Comparison of ENCODE assay signal across 9 cellular contexts in the genomic region with DNA sequence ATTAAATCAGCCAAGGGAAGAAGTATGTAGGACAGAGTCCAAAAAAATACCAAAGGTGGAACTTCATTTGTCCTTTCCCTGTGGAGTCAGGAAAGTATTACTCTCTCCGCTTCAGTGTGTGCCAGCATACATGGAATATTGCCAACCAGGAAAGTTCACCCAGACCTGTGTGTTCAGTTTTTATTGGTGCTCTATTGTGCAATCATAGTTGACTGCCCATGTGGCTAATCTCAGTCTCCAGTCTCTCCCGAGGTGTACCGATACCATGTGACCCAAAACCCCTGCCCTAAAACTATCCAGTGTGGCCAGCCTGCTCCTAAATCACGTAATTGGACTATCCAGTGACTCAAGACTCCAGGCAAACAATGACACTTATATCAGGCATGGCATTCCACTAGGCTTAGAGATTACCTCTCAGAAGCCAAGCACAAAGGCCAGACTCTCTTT. TPM values are rescaled to one million over a fixed set of nuclear protein-coding genes. Genes with fewer than 3 reads are reported as not detected.
DNase-seq lines count a peak whose midpoint lies in the region; TF ChIP-seq lines count a peak whose summit lies in the region.
"Had no signal": no experiment of that assay in that cellular context is flagged by ENCODE, and none has a peak within 500 bp of the region (broad histone marks: within the 10 kb centered on the region; RNA-seq: fewer than 3 reads in every experiment).

No MANE protein-coding gene starts in this region.

- DNase-seq in T47D (ENCODE audit: low read depth in 1 of 2, low spot score in 1 of 2) (peak; percentile 20 to 99), kidney tubule cell (ENCODE audit: low spot score) (peak; percentile 100), type B pancreatic cell (ENCODE audit: extremely low spot score, unreplicated experiment) (no peak), superior temporal gyrus (ENCODE audit: extremely low spot score) (no peak), foreskin melanocyte (no peak), Karpas-422 (no peak)
- no peak for DNase-seq in activated naive CD4-positive, alpha-beta T cell treated with anti-CD3 and anti-CD28 coated beads, Interleukin-2, amount 10 ng/mL, durations not matched to agents 7 days and 5 days

- H2AFZ ChIP-seq in Karpas-422 (ENCODE audit: low read length): no peak overlapping the region

- H3K36me3 Mint-ChIP-seq in type B pancreatic cell: peaks cover 30% of the 10 kb centered on the region
- H3K36me3 Mint-ChIP-seq in activated naive CD4-positive, alpha-beta T cell treated with anti-CD3 and anti-CD28 coated beads, Interleukin-2, amount 10 ng/mL, durations not matched to agents 7 days and 5 days: peaks cover 60% of the 10 kb centered on the region

- no peaks in the 10 kb centered on the region for H3K27me3 Mint-ChIP-seq in type B pancreatic cell
- H3K27me3 Mint-ChIP-seq in activated naive CD4-positive, alpha-beta T cell treated with anti-CD3 and anti-CD28 coated beads, Interleukin-2, amount 10 ng/mL, durations not matched to agents 7 days and 5 days: no peaks in the 10 kb centered on the region

- in situ Hi-C loops in T47D (cut with HindIII; ENCODE audit: low pct_unique_long_range_greater_than_20kb, low sequenced_read_pairs): no loop called here

- H3K4me3 ChIP-seq in Karpas-422 (ENCODE audit: low read length): no peak overlapping the region

- CTCF ChIA-PET in activated naive CD4-positive, alpha-beta T cell treated with anti-CD3 and anti-CD28 coated beads, Interleukin-2, amount 10 ng/mL, durations not matched to agents 7 days and 5 days (lab: Charles Lee): interaction anchor here (2.0 kb wide), 1 partner anchor 8 kb away, joined by 6 read pairs; no protein-coding TSS in a partner anchor

- no peaks in the 10 kb centered on the region for H3K4me1 Mint-ChIP-seq in type B pancreatic cell (ENCODE audit: unreplicated experiment)
- no peaks in the 10 kb centered on the region for H3K4me1 Mint-ChIP-seq in activated naive CD4-positive, alpha-beta T cell treated with anti-CD3 and anti-CD28 coated beads, Interleukin-2, amount 10 ng/mL, durations not matched to agents 7 days and 5 days

- TF ChIP-seq EP300 in Ishikawa (IDR thresholded peaks at IDR 0.05; ENCODE audit: borderline replicate concordance): peak; percentile 91

- H3K4me2 ChIP-seq in Karpas-422 (ENCODE audit: low read depth, low read length, poor library complexity, severe bottlenecking): no peak overlapping the region
- H3K4me2 ChIP-seq: KMS-11 had no signal

- no peaks in the 10 kb centered on the region for H4K20me1 ChIP-seq in Karpas-422 (ENCODE audit: insufficient read depth, low read depth, low read length)

- H3K79me2 ChIP-seq in Karpas-422 (ENCODE audit: low read length): no peaks in the 10 kb centered on the region

- H3K27me3 ChIP-seq in Karpas-422 (ENCODE audit: low read length): no peaks in the 10 kb centered on the region

- no peaks in the 10 kb centered on the region for H3K9me2 ChIP-seq in Karpas-422 (replicated peaks; ENCODE audit: insufficient read depth, low read length)

- H3K4me3 Mint-ChIP-seq in type B pancreatic cell: no peak overlapping the region
- H3K4me3 Mint-ChIP-seq in activated naive CD4-positive, alpha-beta T cell treated with anti-CD3 and anti-CD28 coated beads, Interleukin-2, amount 10 ng/mL, durations not matched to agents 7 days and 5 days: no peak overlapping the region

- no peak overlapping the region for H3K9ac ChIP-seq in Karpas-422 (ENCODE audit: low read length)
- H3K9ac ChIP-seq: KMS-11 had no signal

- H3K36me3 ChIP-seq in Karpas-422 (ENCODE audit: insufficient read depth, low read length): peaks cover 53% of the 10 kb centered on the region

- peak overlapping the region; percentile 31 for H3K27ac Mint-ChIP-seq in type B pancreatic cell
- no peak overlapping the region for H3K27ac Mint-ChIP-seq in activated naive CD4-positive, alpha-beta T cell treated with anti-CD3 and anti-CD28 coated beads, Interleukin-2, amount 10 ng/mL, durations not matched to agents 7 days and 5 days

- no peaks in the 10 kb centered on the region for H3K9me3 ChIP-seq in Karpas-422 (ENCODE audit: low read length)

- no peak overlapping the region for H3K27ac ChIP-seq in Karpas-422 (ENCODE audit: low read length)
- H3K27ac ChIP-seq: KMS-11 had no signal

- no peaks in the 10 kb centered on the region for H3K4me1 ChIP-seq in Karpas-422 (ENCODE audit: low read length)

- TF ChIP-seq RAD21 in Ishikawa (IDR thresholded peaks at IDR 0.05; ENCODE audit: low read depth): no peak

- no peaks in the 10 kb centered on the region for H3K9me3 Mint-ChIP-seq in type B pancreatic cell
- no peaks in the 10 kb centered on the region for H3K9me3 Mint-ChIP-seq in activated naive CD4-positive, alpha-beta T cell treated with anti-CD3 and anti-CD28 coated beads, Interleukin-2, amount 10 ng/mL, durations not matched to agents 7 days and 5 days

- TF ChIP-seq CTCF in type B pancreatic cell (conservative IDR thresholded peaks at IDR 0.05): no peak

TF ChIP-seq in Ishikawa, 13 proteins besides CTCF, POLR2A, EP300 and RAD21:
- peak; percentile 74; the same call in 1 of the 2 replicates for TF ChIP-seq FOXM1 (IDR thresholded peaks at IDR 0.05; ENCODE audit: borderline replicate concordance, low read depth)
- peak; percentile 98 for TF ChIP-seq NFIC (IDR thresholded peaks at IDR 0.05)
- TF ChIP-seq, protein P1, sequence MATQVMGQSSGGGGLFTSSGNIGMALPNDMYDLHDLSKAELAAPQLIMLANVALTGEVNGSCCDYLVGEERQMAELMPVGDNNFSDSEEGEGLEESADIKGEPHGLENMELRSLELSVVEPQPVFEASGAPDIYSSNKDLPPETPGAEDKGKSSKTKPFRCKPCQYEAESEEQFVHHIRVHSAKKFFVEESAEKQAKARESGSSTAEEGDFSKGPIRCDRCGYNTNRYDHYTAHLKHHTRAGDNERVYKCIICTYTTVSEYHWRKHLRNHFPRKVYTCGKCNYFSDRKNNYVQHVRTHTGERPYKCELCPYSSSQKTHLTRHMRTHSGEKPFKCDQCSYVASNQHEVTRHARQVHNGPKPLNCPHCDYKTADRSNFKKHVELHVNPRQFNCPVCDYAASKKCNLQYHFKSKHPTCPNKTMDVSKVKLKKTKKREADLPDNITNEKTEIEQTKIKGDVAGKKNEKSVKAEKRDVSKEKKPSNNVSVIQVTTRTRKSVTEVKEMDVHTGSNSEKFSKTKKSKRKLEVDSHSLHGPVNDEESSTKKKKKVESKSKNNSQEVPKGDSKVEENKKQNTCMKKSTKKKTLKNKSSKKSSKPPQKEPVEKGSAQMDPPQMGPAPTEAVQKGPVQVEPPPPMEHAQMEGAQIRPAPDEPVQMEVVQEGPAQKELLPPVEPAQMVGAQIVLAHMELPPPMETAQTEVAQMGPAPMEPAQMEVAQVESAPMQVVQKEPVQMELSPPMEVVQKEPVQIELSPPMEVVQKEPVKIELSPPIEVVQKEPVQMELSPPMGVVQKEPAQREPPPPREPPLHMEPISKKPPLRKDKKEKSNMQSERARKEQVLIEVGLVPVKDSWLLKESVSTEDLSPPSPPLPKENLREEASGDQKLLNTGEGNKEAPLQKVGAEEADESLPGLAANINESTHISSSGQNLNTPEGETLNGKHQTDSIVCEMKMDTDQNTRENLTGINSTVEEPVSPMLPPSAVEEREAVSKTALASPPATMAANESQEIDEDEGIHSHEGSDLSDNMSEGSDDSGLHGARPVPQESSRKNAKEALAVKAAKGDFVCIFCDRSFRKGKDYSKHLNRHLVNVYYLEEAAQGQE (IDR thresholded peaks at IDR 0.05; ENCODE audit: low read depth): no peak
- 0 out of 2 replicates have a peak, but pooled peaks have one; percentile 42 for TF ChIP-seq CREB1 (IDR thresholded peaks at IDR 0.05; ENCODE audit: low read depth)
- TF ChIP-seq YY1 (IDR thresholded peaks at IDR 0.05; ENCODE audit: low read depth): no peak
- TF ChIP-seq EGR1 (IDR thresholded peaks at IDR 0.05): no peak
- peak; percentile 85 for TF ChIP-seq TCF12 (IDR thresholded peaks at IDR 0.05; ENCODE audit: low read depth)
- TF ChIP-seq TEAD4 (IDR thresholded peaks at IDR 0.05): peak; percentile 53
- TF ChIP-seq ZBTB7A (IDR thresholded peaks at IDR 0.05; ENCODE audit: low read depth): no peak
- TF ChIP-seq CEBPB (IDR thresholded peaks at IDR 0.05): peak; percentile 100
- TF ChIP-seq, protein P2, sequence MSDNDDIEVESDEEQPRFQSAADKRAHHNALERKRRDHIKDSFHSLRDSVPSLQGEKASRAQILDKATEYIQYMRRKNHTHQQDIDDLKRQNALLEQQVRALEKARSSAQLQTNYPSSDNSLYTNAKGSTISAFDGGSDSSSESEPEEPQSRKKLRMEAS (IDR thresholded peaks at IDR 0.05): peak; percentile 92
- no peak for TF ChIP-seq TAF1 (IDR thresholded peaks at IDR 0.05; ENCODE audit: low read depth)
- TF ChIP-seq, protein P3, sequence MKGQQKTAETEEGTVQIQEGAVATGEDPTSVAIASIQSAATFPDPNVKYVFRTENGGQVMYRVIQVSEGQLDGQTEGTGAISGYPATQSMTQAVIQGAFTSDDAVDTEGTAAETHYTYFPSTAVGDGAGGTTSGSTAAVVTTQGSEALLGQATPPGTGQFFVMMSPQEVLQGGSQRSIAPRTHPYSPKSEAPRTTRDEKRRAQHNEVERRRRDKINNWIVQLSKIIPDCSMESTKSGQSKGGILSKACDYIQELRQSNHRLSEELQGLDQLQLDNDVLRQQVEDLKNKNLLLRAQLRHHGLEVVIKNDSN (IDR thresholded peaks at IDR 0.05): peak; percentile 92
TF ChIP-seq in Ishikawa: peak in this region for 8.

RNA-seq across cellular contexts. Expression of a gene that starts 38.8 kb away (rescaled TPM):
- 34.1 and 36.4 TPM in 2 replicates for total RNA-seq in type B pancreatic cell (ENCODE audit: low replicate concordance)
- 30.7 and 51.4 TPM in 2 replicates for total RNA-seq in Karpas-422 (2014; rRNA removed; shearing (Covaris generic); ENCODE audit: low replicate concordance)

Comparison
In these comparisons a context has a peak if more than half of its experiments do, and no peak if none do; other contexts are left out.
1. DNase-seq: peak in T47D (2 of 2) and kidney tubule cell (single experiment); none in type B pancreatic cell (single experiment), superior temporal gyrus (single experiment), foreskin melanocyte (single experiment), activated naive CD4-positive, alpha-beta T cell treated with anti-CD3 and anti-CD28 coated beads, Interleukin-2, amount 10 ng/mL, durations not matched to agents 7 days and 5 days (single experiment) and Karpas-422 (single experiment).